ENCODE assay signal across 12 cellular contexts in genomic region chr7:151537818-151538561, GRCh38. TPM values are rescaled to one million over a fixed set of nuclear protein-coding genes. Genes with fewer than 3 reads are reported as not detected.
DNase-seq lines count a peak whose midpoint lies in the region; ATAC-seq and TF ChIP-seq lines count a peak whose summit lies in the region.
"Had no signal": no experiment of that assay in that cellular context is flagged by ENCODE, and none has a peak within 500 bp of the region (broad histone marks: within the 10 kb centered on the region; RNA-seq: fewer than 3 reads in every experiment).

No MANE protein-coding gene starts in this region.

- peak; percentile 62 to 84 for ATAC-seq in left cardiac atrium
- ATAC-seq in stimulated activated naive CD8-positive, alpha-beta T cell treated with anti-CD3 and anti-CD28 coated beads, Interleukin-15, Interleukin-2, amounts not matched to agents 100 U/mL and 50 U/mL, for 24 hours, result no peak

- no peak overlapping the region for H3K4me3 Mint-ChIP-seq in progenitor cell of endocrine pancreas (ENCODE audit: low read depth)
- no peak overlapping the region for H3K4me3 Mint-ChIP-seq in activated T-helper 2 cell treated with anti-CD3 and anti-CD28 coated beads, Interferon-gamma antibody, Interleukin-2, Interleukin-4, amounts not matched to agents 10 μg/mL and 5 μg/mL and 100 μg/mL, durations not matched to agents 14 hours and 24 hours and 36 hours (ENCODE audit: low read depth)
- H3K4me3 Mint-ChIP-seq: CD14-positive monocyte had no signal

- H3K27me3 ChIP-seq in GM23248 (replicated peaks; ENCODE audit: insufficient read depth), result 0 out of 2 replicates have a peak, but pooled peaks cover 14% of the 10 kb centered on the region

- H3K9me2 ChIP-seq in GM23248 (ENCODE audit: insufficient read depth), result no peaks in the 10 kb centered on the region

- no peak overlapping the region for H3K27ac ChIP-seq in GM23248

- peaks cover under 1% of the 10 kb centered on the region for H3K27me3 Mint-ChIP-seq in progenitor cell of endocrine pancreas
- H3K27me3 Mint-ChIP-seq in activated T-helper 2 cell treated with anti-CD3 and anti-CD28 coated beads, Interferon-gamma antibody, Interleukin-2, Interleukin-4, amounts not matched to agents 10 μg/mL and 5 μg/mL and 100 μg/mL, durations not matched to agents 14 hours and 24 hours and 36 hours (ENCODE audit: low read depth), result peaks cover 23% of the 10 kb centered on the region

- H3K4me1 ChIP-seq in GM23248 (ENCODE audit: insufficient read depth), result no peaks in the 10 kb centered on the region

- peaks cover 13% of the 10 kb centered on the region for H3K4me1 Mint-ChIP-seq in progenitor cell of endocrine pancreas (ENCODE audit: low read depth)
- peaks cover 3% of the 10 kb centered on the region for H3K4me1 Mint-ChIP-seq in activated T-helper 2 cell treated with anti-CD3 and anti-CD28 coated beads, Interferon-gamma antibody, Interleukin-2, Interleukin-4, amounts not matched to agents 10 μg/mL and 5 μg/mL and 100 μg/mL, durations not matched to agents 14 hours and 24 hours and 36 hours (ENCODE audit: low read depth)
- H3K4me1 Mint-ChIP-seq: CD14-positive monocyte had no signal

- in situ Hi-C loops in GM23248 (cut with MboI), result no loop called here

- H3K9me3 Mint-ChIP-seq in progenitor cell of endocrine pancreas (ENCODE audit: low read depth), result no peaks in the 10 kb centered on the region
- no peaks in the 10 kb centered on the region for H3K9me3 Mint-ChIP-seq in activated T-helper 2 cell treated with anti-CD3 and anti-CD28 coated beads, Interferon-gamma antibody, Interleukin-2, Interleukin-4, amounts not matched to agents 10 μg/mL and 5 μg/mL and 100 μg/mL, durations not matched to agents 14 hours and 24 hours and 36 hours

- peak overlapping the region; percentile 89 for H3K27ac Mint-ChIP-seq in progenitor cell of endocrine pancreas
- H3K27ac Mint-ChIP-seq in activated T-helper 2 cell treated with anti-CD3 and anti-CD28 coated beads, Interferon-gamma antibody, Interleukin-2, Interleukin-4, amounts not matched to agents 10 μg/mL and 5 μg/mL and 100 μg/mL, durations not matched to agents 14 hours and 24 hours and 36 hours, result no peak overlapping the region

- H3K36me3 Mint-ChIP-seq in progenitor cell of endocrine pancreas (ENCODE audit: insufficient read depth), result no peaks in the 10 kb centered on the region
- no peaks in the 10 kb centered on the region for H3K36me3 Mint-ChIP-seq in activated T-helper 2 cell treated with anti-CD3 and anti-CD28 coated beads, Interferon-gamma antibody, Interleukin-2, Interleukin-4, amounts not matched to agents 10 μg/mL and 5 μg/mL and 100 μg/mL, durations not matched to agents 14 hours and 24 hours and 36 hours (ENCODE audit: low read depth)
- H3K36me3 Mint-ChIP-seq: CD14-positive monocyte had no signal

- H3K9me3 ChIP-seq in GM23248 (ENCODE audit: low read depth), result no peaks in the 10 kb centered on the region

- intact Hi-C loops in left cardiac atrium (cut with DNase I), result no loop called here
- intact Hi-C loops in activated T-helper 2 cell treated with anti-CD3 and anti-CD28 coated beads, Interferon-gamma antibody, Interleukin-2, Interleukin-4, amounts not matched to agents 10 μg/mL and 5 μg/mL and 100 μg/mL, durations not matched to agents 14 hours and 24 hours and 36 hours (cut with micrococcal nuclease), result no loop called here

- peak; percentile 13 for DNase-seq in GM23248
- peak in 31 of 58 donors; percentile 16 to 85 (median 44) for DNase-seq in anterior cingulate cortex (lab: John Stamatoyannopoulos, UW)
- no peak for DNase-seq in left cardiac atrium
- no peak for DNase-seq in progenitor cell of endocrine pancreas (ENCODE audit: low spot score, unreplicated experiment)
- no peak for DNase-seq in LoVo (ENCODE audit: low spot score)
- no peak for DNase-seq in activated T-helper 2 cell treated with anti-CD3 and anti-CD28 coated beads, Interferon-gamma antibody, Interleukin-2, Interleukin-4, amounts not matched to agents 10 μg/mL and 5 μg/mL and 100 μg/mL, durations not matched to agents 14 hours and 24 hours and 36 hours (ENCODE audit: low spot score)
- no peak for DNase-seq in glomerular visceral epithelial cell (ENCODE audit: extremely low spot score)
- DNase-seq in stimulated activated naive CD8-positive, alpha-beta T cell treated with anti-CD3 and anti-CD28 coated beads, Interleukin-15, Interleukin-2, amounts not matched to agents 100 U/mL and 50 U/mL, for 24 hours, result no peak
- DNase-seq: activated gamma-delta T cell treated with Interleukin-2 at 50 U/mL for 16 hours, KBM-7, NCI-H748 treated with DMSO at 0.1 percent for 48 hours had no signal

- H2AFZ ChIP-seq in GM23248, result peak overlapping the region; percentile 13; the same call in 1 of the 2 replicates

- H3K36me3 ChIP-seq in GM23248 (ENCODE audit: low read depth), result no peaks in the 10 kb centered on the region

- WGBS in GM23248 (ENCODE audit: low coverage in 1 of 2, low lambda C conversion rate in 2 of 2, missing lambda C conversion rate in 2 of 2), 2 experiments, result 17% methylated on average over 8 of the region's 8 CpGs

- no peak overlapping the region for H3K9ac ChIP-seq in GM23248

- no peaks in the 10 kb centered on the region for H4K20me1 ChIP-seq in GM23248 (ENCODE audit: insufficient read depth)

- no peak overlapping the region for H3K4me3 ChIP-seq in GM23248

- H3K4me2 ChIP-seq in GM23248 (ENCODE audit: unreplicated experiment), result no peak overlapping the region

- no peaks in the 10 kb centered on the region for H3K79me2 ChIP-seq in GM23248 (ENCODE audit: insufficient read depth)

- no peak for TF ChIP-seq CTCF in progenitor cell of endocrine pancreas (IDR thresholded peaks at IDR 0.05; ENCODE audit: unreplicated experiment)

- no peaks in the 10 kb centered on the region for H3F3A ChIP-seq in GM23248 (ENCODE audit: insufficient read depth)

RNA-seq across cellular contexts. Expression of gene RHEB, which starts 18.3 kb away (rescaled TPM):
- total RNA-seq in GM23248 (2014; rRNA removed; shearing (Covaris generic)), result 86.4 and 91.4 TPM in 2 replicates
- 226 and 235 TPM in 2 replicates for polyA plus RNA-seq in GM23248 (2016; fragmentation: Nextera tagmentation; extraction: Ambion mirVana)
- total RNA-seq in left cardiac atrium (100 to 1,000 TPM; 110 to 180 TPM), progenitor cell of endocrine pancreas (71.7 and 78.8 TPM in 2 replicates)
- total RNA-seq in activated T-helper 2 cell treated with anti-CD3 and anti-CD28 coated beads, Interferon-gamma antibody, Interleukin-2, Interleukin-4, amounts not matched to agents 10 μg/mL and 5 μg/mL and 100 μg/mL, durations not matched to agents 14 hours and 24 hours and 36 hours, result 52.8 and 60.5 TPM in 2 replicates

Comparison
In these comparisons a context has a peak if more than half of its experiments do, and no peak if none do; other contexts are left out.
1. DNase-seq: peak in GM23248 (single experiment) and anterior cingulate cortex (31 of 58); none in left cardiac atrium (single experiment), progenitor cell of endocrine pancreas (single experiment), LoVo (single experiment), activated T-helper 2 cell treated with anti-CD3 and anti-CD28 coated beads, Interferon-gamma antibody, Interleukin-2, Interleukin-4, amounts not matched to agents 10 μg/mL and 5 μg/mL and 100 μg/mL, durations not matched to agents 14 hours and 24 hours and 36 hours (single experiment), glomerular visceral epithelial cell (single experiment) and stimulated activated naive CD8-positive, alpha-beta T cell treated with anti-CD3 and anti-CD28 coated beads, Interleukin-15, Interleukin-2, amounts not matched to agents 100 U/mL and 50 U/mL, for 24 hours (single experiment).